ENCODE assay signal across 2 cellular contexts in genomic region chr5:72212171-72212570, GRCh38.
TF ChIP-seq lines count a peak whose summit lies in the region.

No MANE protein-coding gene starts in this region.

TF ChIP-seq in HepG2, 621 proteins besides CTCF, POLR2A, EP300 and RAD21 (continued from another document):
- TF ChIP-seq, protein P1, sequence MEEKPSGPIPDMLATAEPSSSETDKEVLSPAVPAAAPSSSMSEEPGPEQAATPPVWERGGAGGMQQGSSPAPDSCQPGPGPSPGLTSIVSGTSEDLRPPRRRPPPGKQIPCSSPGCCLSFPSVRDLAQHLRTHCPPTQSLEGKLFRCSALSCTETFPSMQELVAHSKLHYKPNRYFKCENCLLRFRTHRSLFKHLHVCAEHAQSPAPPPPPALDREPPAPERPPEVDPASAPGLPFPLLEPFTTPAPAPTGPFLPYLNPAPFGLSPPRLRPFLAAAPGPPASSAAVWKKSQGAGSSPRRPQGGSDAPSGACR (CRISPR knock-in tag; IDR thresholded peaks at IDR 0.05) = no peak
- TF ChIP-seq, protein P2, sequence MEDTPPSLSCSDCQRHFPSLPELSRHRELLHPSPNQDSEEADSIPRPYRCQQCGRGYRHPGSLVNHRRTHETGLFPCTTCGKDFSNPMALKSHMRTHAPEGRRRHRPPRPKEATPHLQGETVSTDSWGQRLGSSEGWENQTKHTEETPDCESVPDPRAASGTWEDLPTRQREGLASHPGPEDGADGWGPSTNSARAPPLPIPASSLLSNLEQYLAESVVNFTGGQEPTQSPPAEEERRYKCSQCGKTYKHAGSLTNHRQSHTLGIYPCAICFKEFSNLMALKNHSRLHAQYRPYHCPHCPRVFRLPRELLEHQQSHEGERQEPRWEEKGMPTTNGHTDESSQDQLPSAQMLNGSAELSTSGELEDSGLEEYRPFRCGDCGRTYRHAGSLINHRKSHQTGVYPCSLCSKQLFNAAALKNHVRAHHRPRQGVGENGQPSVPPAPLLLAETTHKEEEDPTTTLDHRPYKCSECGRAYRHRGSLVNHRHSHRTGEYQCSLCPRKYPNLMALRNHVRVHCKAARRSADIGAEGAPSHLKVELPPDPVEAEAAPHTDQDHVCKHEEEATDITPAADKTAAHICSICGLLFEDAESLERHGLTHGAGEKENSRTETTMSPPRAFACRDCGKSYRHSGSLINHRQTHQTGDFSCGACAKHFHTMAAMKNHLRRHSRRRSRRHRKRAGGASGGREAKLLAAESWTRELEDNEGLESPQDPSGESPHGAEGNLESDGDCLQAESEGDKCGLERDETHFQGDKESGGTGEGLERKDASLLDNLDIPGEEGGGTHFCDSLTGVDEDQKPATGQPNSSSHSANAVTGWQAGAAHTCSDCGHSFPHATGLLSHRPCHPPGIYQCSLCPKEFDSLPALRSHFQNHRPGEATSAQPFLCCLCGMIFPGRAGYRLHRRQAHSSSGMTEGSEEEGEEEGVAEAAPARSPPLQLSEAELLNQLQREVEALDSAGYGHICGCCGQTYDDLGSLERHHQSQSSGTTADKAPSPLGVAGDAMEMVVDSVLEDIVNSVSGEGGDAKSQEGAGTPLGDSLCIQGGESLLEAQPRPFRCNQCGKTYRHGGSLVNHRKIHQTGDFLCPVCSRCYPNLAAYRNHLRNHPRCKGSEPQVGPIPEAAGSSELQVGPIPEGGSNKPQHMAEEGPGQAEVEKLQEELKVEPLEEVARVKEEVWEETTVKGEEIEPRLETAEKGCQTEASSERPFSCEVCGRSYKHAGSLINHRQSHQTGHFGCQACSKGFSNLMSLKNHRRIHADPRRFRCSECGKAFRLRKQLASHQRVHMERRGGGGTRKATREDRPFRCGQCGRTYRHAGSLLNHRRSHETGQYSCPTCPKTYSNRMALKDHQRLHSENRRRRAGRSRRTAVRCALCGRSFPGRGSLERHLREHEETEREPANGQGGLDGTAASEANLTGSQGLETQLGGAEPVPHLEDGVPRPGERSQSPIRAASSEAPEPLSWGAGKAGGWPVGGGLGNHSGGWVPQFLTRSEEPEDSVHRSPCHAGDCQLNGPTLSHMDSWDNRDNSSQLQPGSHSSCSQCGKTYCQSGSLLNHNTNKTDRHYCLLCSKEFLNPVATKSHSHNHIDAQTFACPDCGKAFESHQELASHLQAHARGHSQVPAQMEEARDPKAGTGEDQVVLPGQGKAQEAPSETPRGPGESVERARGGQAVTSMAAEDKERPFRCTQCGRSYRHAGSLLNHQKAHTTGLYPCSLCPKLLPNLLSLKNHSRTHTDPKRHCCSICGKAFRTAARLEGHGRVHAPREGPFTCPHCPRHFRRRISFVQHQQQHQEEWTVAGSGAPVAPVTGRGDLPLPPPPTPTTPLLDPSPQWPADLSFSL (CRISPR knock-in tag; IDR thresholded peaks at IDR 0.05) = no peak
- TF ChIP-seq DZIP1 (CRISPR knock-in tag; IDR thresholded peaks at IDR 0.05) = no peak
- TF ChIP-seq, protein P3, sequence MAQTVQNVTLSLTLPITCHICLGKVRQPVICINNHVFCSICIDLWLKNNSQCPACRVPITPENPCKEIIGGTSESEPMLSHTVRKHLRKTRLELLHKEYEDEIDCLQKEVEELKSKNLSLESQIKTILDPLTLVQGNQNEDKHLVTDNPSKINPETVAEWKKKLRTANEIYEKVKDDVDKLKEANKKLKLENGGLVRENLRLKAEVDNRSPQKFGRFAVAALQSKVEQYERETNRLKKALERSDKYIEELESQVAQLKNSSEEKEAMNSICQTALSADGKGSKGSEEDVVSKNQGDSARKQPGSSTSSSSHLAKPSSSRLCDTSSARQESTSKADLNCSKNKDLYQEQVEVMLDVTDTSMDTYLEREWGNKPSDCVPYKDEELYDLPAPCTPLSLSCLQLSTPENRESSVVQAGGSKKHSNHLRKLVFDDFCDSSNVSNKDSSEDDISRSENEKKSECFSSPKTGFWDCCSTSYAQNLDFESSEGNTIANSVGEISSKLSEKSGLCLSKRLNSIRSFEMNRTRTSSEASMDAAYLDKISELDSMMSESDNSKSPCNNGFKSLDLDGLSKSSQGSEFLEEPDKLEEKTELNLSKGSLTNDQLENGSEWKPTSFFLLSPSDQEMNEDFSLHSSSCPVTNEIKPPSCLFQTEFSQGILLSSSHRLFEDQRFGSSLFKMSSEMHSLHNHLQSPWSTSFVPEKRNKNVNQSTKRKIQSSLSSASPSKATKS (CRISPR knock-in tag; IDR thresholded peaks at IDR 0.05) = no peak
- no peak for TF ChIP-seq SNRNP70 (IDR thresholded peaks at IDR 0.05; ENCODE audit: low read depth, low read length)
- TF ChIP-seq ZKSCAN5 (CRISPR knock-in tag; IDR thresholded peaks at IDR 0.05) = no peak
- no peak for TF ChIP-seq CEBPB (IDR thresholded peaks at IDR 0.05; ENCODE audit: borderline replicate concordance, low read depth, low read length)

TF ChIP-seq in SK-N-SH treated with all-trans-retinoic acid at 6 μM for 48 hours, 23 proteins besides CTCF, POLR2A, EP300 and RAD21 (continued from another document):
- TF ChIP-seq, protein P4, sequence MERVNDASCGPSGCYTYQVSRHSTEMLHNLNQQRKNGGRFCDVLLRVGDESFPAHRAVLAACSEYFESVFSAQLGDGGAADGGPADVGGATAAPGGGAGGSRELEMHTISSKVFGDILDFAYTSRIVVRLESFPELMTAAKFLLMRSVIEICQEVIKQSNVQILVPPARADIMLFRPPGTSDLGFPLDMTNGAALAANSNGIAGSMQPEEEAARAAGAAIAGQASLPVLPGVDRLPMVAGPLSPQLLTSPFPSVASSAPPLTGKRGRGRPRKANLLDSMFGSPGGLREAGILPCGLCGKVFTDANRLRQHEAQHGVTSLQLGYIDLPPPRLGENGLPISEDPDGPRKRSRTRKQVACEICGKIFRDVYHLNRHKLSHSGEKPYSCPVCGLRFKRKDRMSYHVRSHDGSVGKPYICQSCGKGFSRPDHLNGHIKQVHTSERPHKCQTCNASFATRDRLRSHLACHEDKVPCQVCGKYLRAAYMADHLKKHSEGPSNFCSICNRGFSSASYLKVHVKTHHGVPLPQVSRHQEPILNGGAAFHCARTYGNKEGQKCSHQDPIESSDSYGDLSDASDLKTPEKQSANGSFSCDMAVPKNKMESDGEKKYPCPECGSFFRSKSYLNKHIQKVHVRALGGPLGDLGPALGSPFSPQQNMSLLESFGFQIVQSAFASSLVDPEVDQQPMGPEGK (CRISPR knock-in tag; IDR thresholded peaks at IDR 0.05; ENCODE audit: borderline replicate concordance) = no peak
- TF ChIP-seq OSR1 (CRISPR knock-in tag; IDR thresholded peaks at IDR 0.05) (no peak), ZNF8 (CRISPR knock-in tag; IDR thresholded peaks at IDR 0.05) (no peak), CREB5 (CRISPR knock-in tag; IDR thresholded peaks at IDR 0.05; ENCODE audit: low read depth) (no peak), ZFP3 (CRISPR knock-in tag; IDR thresholded peaks at IDR 0.05) (no peak), TCF4 (CRISPR knock-in tag; IDR thresholded peaks at IDR 0.05; ENCODE audit: borderline replicate concordance) (no peak), ARNTL (CRISPR knock-in tag; IDR thresholded peaks at IDR 0.05; ENCODE audit: borderline replicate concordance, low read depth) (no peak), ZC3H10 (CRISPR knock-in tag; IDR thresholded peaks at IDR 0.05) (no peak)
- TF ChIP-seq, protein P5, sequence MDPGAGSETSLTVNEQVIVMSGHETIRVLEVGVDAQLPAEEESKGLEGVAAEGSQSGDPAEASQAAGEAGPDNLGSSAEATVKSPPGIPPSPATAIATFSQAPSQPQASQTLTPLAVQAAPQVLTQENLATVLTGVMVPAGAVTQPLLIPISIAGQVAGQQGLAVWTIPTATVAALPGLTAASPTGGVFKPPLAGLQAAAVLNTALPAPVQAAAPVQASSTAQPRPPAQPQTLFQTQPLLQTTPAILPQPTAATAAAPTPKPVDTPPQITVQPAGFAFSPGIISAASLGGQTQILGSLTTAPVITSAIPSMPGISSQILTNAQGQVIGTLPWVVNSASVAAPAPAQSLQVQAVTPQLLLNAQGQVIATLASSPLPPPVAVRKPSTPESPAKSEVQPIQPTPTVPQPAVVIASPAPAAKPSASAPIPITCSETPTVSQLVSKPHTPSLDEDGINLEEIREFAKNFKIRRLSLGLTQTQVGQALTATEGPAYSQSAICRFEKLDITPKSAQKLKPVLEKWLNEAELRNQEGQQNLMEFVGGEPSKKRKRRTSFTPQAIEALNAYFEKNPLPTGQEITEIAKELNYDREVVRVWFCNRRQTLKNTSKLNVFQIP (CRISPR knock-in tag; IDR thresholded peaks at IDR 0.05; ENCODE audit: borderline replicate concordance, low read depth) = no peak
- TF ChIP-seq, protein P6, sequence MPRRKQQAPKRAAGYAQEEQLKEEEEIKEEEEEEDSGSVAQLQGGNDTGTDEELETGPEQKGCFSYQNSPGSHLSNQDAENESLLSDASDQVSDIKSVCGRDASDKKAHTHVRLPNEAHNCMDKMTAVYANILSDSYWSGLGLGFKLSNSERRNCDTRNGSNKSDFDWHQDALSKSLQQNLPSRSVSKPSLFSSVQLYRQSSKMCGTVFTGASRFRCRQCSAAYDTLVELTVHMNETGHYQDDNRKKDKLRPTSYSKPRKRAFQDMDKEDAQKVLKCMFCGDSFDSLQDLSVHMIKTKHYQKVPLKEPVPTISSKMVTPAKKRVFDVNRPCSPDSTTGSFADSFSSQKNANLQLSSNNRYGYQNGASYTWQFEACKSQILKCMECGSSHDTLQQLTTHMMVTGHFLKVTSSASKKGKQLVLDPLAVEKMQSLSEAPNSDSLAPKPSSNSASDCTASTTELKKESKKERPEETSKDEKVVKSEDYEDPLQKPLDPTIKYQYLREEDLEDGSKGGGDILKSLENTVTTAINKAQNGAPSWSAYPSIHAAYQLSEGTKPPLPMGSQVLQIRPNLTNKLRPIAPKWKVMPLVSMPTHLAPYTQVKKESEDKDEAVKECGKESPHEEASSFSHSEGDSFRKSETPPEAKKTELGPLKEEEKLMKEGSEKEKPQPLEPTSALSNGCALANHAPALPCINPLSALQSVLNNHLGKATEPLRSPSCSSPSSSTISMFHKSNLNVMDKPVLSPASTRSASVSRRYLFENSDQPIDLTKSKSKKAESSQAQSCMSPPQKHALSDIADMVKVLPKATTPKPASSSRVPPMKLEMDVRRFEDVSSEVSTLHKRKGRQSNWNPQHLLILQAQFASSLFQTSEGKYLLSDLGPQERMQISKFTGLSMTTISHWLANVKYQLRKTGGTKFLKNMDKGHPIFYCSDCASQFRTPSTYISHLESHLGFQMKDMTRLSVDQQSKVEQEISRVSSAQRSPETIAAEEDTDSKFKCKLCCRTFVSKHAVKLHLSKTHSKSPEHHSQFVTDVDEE (CRISPR knock-in tag; IDR thresholded peaks at IDR 0.05) = no peak
